ENCODE assay signal across 8 cellular contexts in genomic region chr19:7682175-7682855, GRCh38. TPM values are rescaled to one million over a fixed set of nuclear protein-coding genes. Genes with fewer than 3 reads are reported as not detected.
DNase-seq lines count a peak whose midpoint lies in the region; ATAC-seq and TF ChIP-seq lines count a peak whose summit lies in the region.

No MANE protein-coding gene starts in this region.

- POLR2A ChIA-PET in naive thymus-derived CD8-positive, alpha-beta T cell (lab: Charles Lee): interaction anchor here (0.9 to 2.1 kb wide), 3 partner anchors 11 to 38 kb away, joined by 3 to 9 read pairs (median 3); no protein-coding TSS in a partner anchor

- H3K4me1 Mint-ChIP-seq in naive thymus-derived CD8-positive, alpha-beta T cell: peaks cover 21 to 51% (median 47%) of the 10 kb centered on the region in 4 donors

- H3K36me3 Mint-ChIP-seq in naive thymus-derived CD8-positive, alpha-beta T cell: peaks cover 0 to 22% (median 3%) of the 10 kb centered on the region in 3 donors

- H3K4me1 ChIP-seq in HUES64 (ENCODE audit: insufficient read depth, low read length): peaks cover 2% of the 10 kb centered on the region; the same call in 1 of the 2 replicates

- peak overlapping the region in 8 of 10 donors; percentile 60 to 95 (median 88) for H3K27ac Mint-ChIP-seq in naive thymus-derived CD8-positive, alpha-beta T cell

- no peak for ATAC-seq in naive thymus-derived CD8-positive, alpha-beta T cell
- ATAC-seq in HG02970 (IDR thresholded peaks at IDR 0.05; ENCODE audit: low FRiP score, unreplicated experiment) (no peak), GM21723 (IDR thresholded peaks at IDR 0.05; ENCODE audit: unreplicated experiment) (no peak)

- peaks cover 2 to 12% (median 6%) of the 10 kb centered on the region in 5 donors for H3K27me3 Mint-ChIP-seq in naive thymus-derived CD8-positive, alpha-beta T cell

- H3K9me3 ChIP-seq in HUES64 (ENCODE audit: insufficient read depth, low read depth, low read length): no peaks in the 10 kb centered on the region

- H3K4me3 Mint-ChIP-seq in naive thymus-derived CD8-positive, alpha-beta T cell: peak overlapping the region; percentile 33 to 98 (median 90)

- TF ChIP-seq CTCF in AG09309 (IDR thresholded peaks at IDR 0.05; ENCODE audit: control insufficient read depth, insufficient read depth, low read depth, low read length, missing control alignments): no peak

- 0 out of 2 replicates have a peak overlapping the region, but pooled peaks have one; percentile 37 for H3K27ac ChIP-seq in HUES64 (ENCODE audit: low read depth, low read length)

- H3K9ac ChIP-seq in HUES64 (ENCODE audit: low read depth, low read length): peak overlapping the region; percentile 47

- H3K4me3 ChIP-seq in AG09309 (ENCODE audit: control insufficient read depth, low read depth, low read length): peak overlapping the region; percentile 96
- H3K4me3 ChIP-seq in HUES64 (ENCODE audit: low read length): peak overlapping the region; percentile 87

- DNase-seq in AG09309 (ENCODE audit: low read depth) (no peak), cerebellar cortex (ENCODE audit: low spot score) (peak; percentile 18), SKM-1 (lab: John Stamatoyannopoulos, UW; ENCODE audit: unreplicated experiment) (no peak), SIG-M5 treated with dmso at 0.1 percent for 504 hours (lab: John Stamatoyannopoulos, UW; ENCODE audit: unreplicated experiment) (no peak)
- no peak for DNase-seq in naive thymus-derived CD8-positive, alpha-beta T cell

- WGBS in HUES64: 96% methylated on average over 74 of the region's 74 CpGs

- peaks cover 11% of the 10 kb centered on the region for H3K36me3 ChIP-seq in HUES64 (ENCODE audit: insufficient read depth, low read length)

- peaks cover 0 to 3% (median 0%) of the 10 kb centered on the region in 9 donors for H3K9me3 Mint-ChIP-seq in naive thymus-derived CD8-positive, alpha-beta T cell

- H3K27me3 ChIP-seq in HUES64 (ENCODE audit: insufficient read depth, low read length): peaks cover 12% of the 10 kb centered on the region

RNA-seq across cellular contexts. Expression of gene TRAPPC5, which starts 1.7 kb away (rescaled TPM):
- polyA plus RNA-seq in HUES64 (2013, experiment 1 of 2): 37.3 TPM
- polyA plus RNA-seq in HUES64 (2013, experiment 2 of 2): 34.3 TPM
- 10 to 100 TPM; 66.5 to 71.8 TPM for total RNA-seq in naive thymus-derived CD8-positive, alpha-beta T cell
- 100 to 1,000 TPM; 154 to 208 (median 170) TPM for polyA plus RNA-seq in naive thymus-derived CD8-positive, alpha-beta T cell

RNA-seq across cellular contexts. Expression of gene MCEMP1, which starts 5.4 kb away (rescaled TPM):
- not detected for polyA plus RNA-seq in HUES64 (2013, experiment 1 of 2)
- not detected for polyA plus RNA-seq in HUES64 (2013, experiment 2 of 2)
- total RNA-seq in naive thymus-derived CD8-positive, alpha-beta T cell: not detected
- under 1 TPM in 1 of 3 donors, not detected in 2; 0.12 TPM for polyA plus RNA-seq in naive thymus-derived CD8-positive, alpha-beta T cell

RNA-seq across cellular contexts. Expression of gene RETN, which starts 13.5 kb away (rescaled TPM):
- polyA plus RNA-seq in HUES64 (2013, experiment 1 of 2): not detected
- polyA plus RNA-seq in HUES64 (2013, experiment 2 of 2): not detected
- total RNA-seq in naive thymus-derived CD8-positive, alpha-beta T cell: not detected
- polyA plus RNA-seq in naive thymus-derived CD8-positive, alpha-beta T cell: 10 to 100 TPM in 1 of 3 donors, 1 to 10 TPM in 2; 6.5 to 12.8 (median 8.7) TPM

RNA-seq across cellular contexts. Expression of gene FCER2, which starts 19.6 kb away (rescaled TPM):
- not detected for polyA plus RNA-seq in HUES64 (2013, experiment 1 of 2)
- not detected for polyA plus RNA-seq in HUES64 (2013, experiment 2 of 2)
- 1 to 10 TPM; 1.7 to 2.3 TPM for total RNA-seq in naive thymus-derived CD8-positive, alpha-beta T cell
- under 1 TPM in 2 of 3 donors, not detected in 1; 0.23 to 0.38 TPM for polyA plus RNA-seq in naive thymus-derived CD8-positive, alpha-beta T cell

RNA-seq across cellular contexts. Expression of gene STXBP2, which starts 45.4 kb away (rescaled TPM):
- polyA plus RNA-seq in HUES64 (2013, experiment 1 of 2): 33.4 TPM
- polyA plus RNA-seq in HUES64 (2013, experiment 2 of 2): 34.7 TPM
- total RNA-seq in naive thymus-derived CD8-positive, alpha-beta T cell: 100 to 1,000 TPM; 165 to 184 TPM
- polyA plus RNA-seq in naive thymus-derived CD8-positive, alpha-beta T cell: 10 to 100 TPM; 50.4 to 63.2 (median 54.9) TPM
